In the genomic region with DNA sequence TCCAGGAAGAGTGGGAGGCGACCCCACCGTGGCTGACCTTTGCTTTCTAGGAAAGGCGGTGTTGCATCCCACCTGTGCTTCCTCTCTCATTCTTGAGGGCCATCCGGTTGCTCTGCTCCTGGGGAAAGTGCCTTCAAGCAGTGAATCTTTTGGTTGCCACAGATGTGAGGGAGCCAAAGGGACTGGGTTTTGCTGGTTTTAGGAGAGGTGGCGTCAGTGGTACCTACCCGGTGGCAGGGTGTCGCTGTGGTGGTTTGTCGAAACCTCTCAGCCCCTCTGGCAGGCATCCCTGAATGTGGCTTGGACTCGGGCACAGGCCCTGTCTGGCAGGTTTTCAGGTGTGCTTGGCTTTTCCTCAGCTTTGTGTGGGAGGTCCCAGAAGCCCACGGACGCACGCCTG, we compare ENCODE assay signal across 33 cellular contexts.
"Had no signal": no experiment of that assay in that cellular context is flagged by ENCODE, and none has a peak within 500 bp of the region (broad histone marks: within the 10 kb centered on the region; RNA-seq: fewer than 3 reads in every experiment).

No MANE protein-coding gene starts in this region.

- ATAC-seq: activated CD8-positive, alpha-beta T cell treated with anti-CD3 and anti-CD28 coated beads for 36 hours; activated naive CD4-positive, alpha-beta T cell treated with anti-CD3 and anti-CD28 coated beads, Interleukin-2, amount 50 U/mL, for 72 hours; activated T-cell treated with anti-CD3 and anti-CD28 coated beads, Interleukin-2, amount 50 U/mL, for 4 hours; activated T-cell treated with anti-CD3 and anti-CD28 coated beads, Interleukin-2, amount 50 U/mL, for 72 hours; activated T-helper 17 cell treated with anti-CD3 and anti-CD28 coated beads, Interleukin-2, amount 50 U/mL, for 72 hours; body of pancreas had no signal

- DNase-seq: activated B cell treated with CpG ODN at 0.5 μM for 24 hours; activated CD4-positive, alpha-beta memory T cell treated with anti-CD3 and anti-CD28 coated beads for 36 hours; activated CD4-positive, alpha-beta T cell treated with anti-CD3 and anti-CD28 coated beads for 4 hours; activated CD4-positive, alpha-beta T cell treated with anti-CD3 and anti-CD28 coated beads, Interleukin-2, amount 10 ng/mL, durations not matched to agents 24 days and 14 days; activated CD4-positive, alpha-beta T cell treated with anti-CD3 and anti-CD28 coated beads, Interleukin-2, amount 50 U/mL, for 1 hour; activated CD4-positive, alpha-beta T cell treated with anti-CD3 and anti-CD28 coated beads, Interleukin-2, amount 50 U/mL, for 4 hours; activated CD4-positive, CD25-positive, alpha-beta regulatory T cell treated with anti-CD3 and anti-CD28 coated beads, Interleukin-2, amount 50 U/mL, for 72 hours; activated CD8-positive, alpha-beta memory T cell treated with anti-CD3 and anti-CD28 coated beads, Interleukin-2, amount 50 U/mL, for 4 hours; activated CD8-positive, alpha-beta T cell treated with anti-CD3 and anti-CD28 coated beads for 36 hours; activated effector memory CD4-positive, alpha-beta T cell treated with anti-CD3 and anti-CD28 coated beads, Interleukin-2, amount 50 U/mL, for 16 hours; activated gamma-delta T cell treated with Interleukin-2 at 50 U/mL for 16 hours; activated naive CD4-positive, alpha-beta T cell treated with anti-CD3 and anti-CD28 coated beads, Interleukin-2, amount 50 U/mL, for 16 hours; activated naive CD4-positive, alpha-beta T cell treated with Interleukin-2 at 50 U/mL for 16 hours; activated naive CD8-positive, alpha-beta T cell treated with anti-CD3 and anti-CD28 coated beads for 36 hours; activated T-cell treated with anti-CD3 and anti-CD28 coated beads for 4 hours; activated T-cell treated with anti-CD3 and anti-CD28 coated beads, Interleukin-2, amount 50 U/mL, for 1 hour; activated T-cell treated with anti-CD3 and anti-CD28 coated beads, Interleukin-2, amount 50 U/mL, for 4 hours; activated T-cell treated with anti-CD3 and anti-CD28 coated beads, Interleukin-2, amount 50 U/mL, for 72 hours; adrenal gland; amniotic stem cell; aorta; body of pancreas; brain microvascular endothelial cell; central memory CD4-positive, alpha-beta T cell; T-helper 1 cell; T-helper 2 cell; T-helper 9 cell had no signal

- FAIRE-seq: astrocyte, TTC549 had no signal

- H3K4me1 ChIP-seq: adrenal gland, body of pancreas, breast epithelium had no signal

- H3K36me3 ChIP-seq: adrenal gland, brain microvascular endothelial cell, breast epithelium had no signal

- H3K27ac ChIP-seq: adrenal gland, body of pancreas, brain microvascular endothelial cell, breast epithelium, VCaP had no signal

- H3K9me3 ChIP-seq: adrenal gland, body of pancreas had no signal

- H3K27me3 ChIP-seq: adrenal gland, body of pancreas, brain microvascular endothelial cell, breast epithelium had no signal

- H3K4me3 ChIP-seq: adrenal gland, body of pancreas, breast epithelium had no signal
